Comparison of ENCODE assay signal across 16 cellular contexts in genomic region chr3:171873561-171873960, GRCh38. TPM values are rescaled to one million over a fixed set of nuclear protein-coding genes. Genes with fewer than 3 reads are reported as not detected.
DNase-seq lines count a peak whose midpoint lies in the region; ATAC-seq and TF ChIP-seq lines count a peak whose summit lies in the region.
"Had no signal": no experiment of that assay in that cellular context is flagged by ENCODE, and none has a peak within 500 bp of the region (broad histone marks: within the 10 kb centered on the region; RNA-seq: fewer than 3 reads in every experiment).

No MANE protein-coding gene starts in this region.

- H3K79me1 ChIP-seq in neuronal stem cell (ENCODE audit: low read depth, low read length): no peaks in the 10 kb centered on the region

- no peak overlapping the region for H3K4me2 ChIP-seq in neuronal stem cell (ENCODE audit: insufficient read depth, low read length, poor library complexity, severe bottlenecking)
- H3K4me2 ChIP-seq: KMS-11 had no signal

- H3K4me1 ChIP-seq in HUES64 (ENCODE audit: insufficient read depth, low read length) (peaks cover 30% of the 10 kb centered on the region), tibial nerve (peaks cover 0 to 49% (median 13%) of the 10 kb centered on the region in 4 donors), neuronal stem cell (ENCODE audit: control insufficient read depth in 2 of 2, insufficient read depth in 1 of 2, low read depth in 1 of 2, low read length in 2 of 2) (peaks cover 0 to 10% of the 10 kb centered on the region in 2 donors)

- no peak overlapping the region for H2BK15ac ChIP-seq in neuronal stem cell (ENCODE audit: low read length)

- 92% methylated on average over 1 of the region's 1 CpG for WGBS in HUES64
- WGBS in tibial nerve, 2 donors: 44 to 47% methylated on average over 1 of the region's 1 CpG
- no CpG with 5 or more reads among the region's 1 CpG for WGBS in neuronal stem cell (ENCODE audit: extremely low coverage in 2 of 2, insufficient read length in 2 of 2, insufficient replicate concordance in 1 of 2), 2 donors

- H3K9me3 ChIP-seq in HUES64 (ENCODE audit: insufficient read depth, low read depth, low read length) (no peaks in the 10 kb centered on the region), tibial nerve (no peaks in the 10 kb centered on the region), neuronal stem cell (replicated peaks in 1 of 2; ENCODE audit: control insufficient read depth in 2 of 2, insufficient read depth in 1 of 2, low read depth in 1 of 2, low read length in 2 of 2) (no peaks in the 10 kb centered on the region)

- no peak overlapping the region for H2BK120ac ChIP-seq in neuronal stem cell (ENCODE audit: low read depth, low read length)

- H3K27me3 Mint-ChIP-seq in nephron (ENCODE audit: low read depth): no peaks in the 10 kb centered on the region
- peaks cover 0 to 4% of the 10 kb centered on the region in 2 donors for H3K27me3 Mint-ChIP-seq in natural killer cell (ENCODE audit: low read depth in 2 of 2)

- no peak overlapping the region for H4K8ac ChIP-seq in neuronal stem cell (ENCODE audit: low read depth, low read length)

- H3K36me3 ChIP-seq in HUES64 (ENCODE audit: insufficient read depth, low read length) (no peaks in the 10 kb centered on the region), tibial nerve (no peaks in the 10 kb centered on the region), neuronal stem cell (replicated peaks in 1 of 2; ENCODE audit: control insufficient read depth in 2 of 2, insufficient read depth in 2 of 2, low read length in 2 of 2) (peaks cover 0 to 1% of the 10 kb centered on the region in 2 donors)

- ATAC-seq in natural killer cell: no peak
- ATAC-seq: stimulated activated effector memory CD8-positive, alpha-beta T cell treated with anti-CD3 and anti-CD28 coated beads, Interleukin-12 subunit alpha, Interleukin-12 subunit beta, amount 100 ng/mL, for 72 hours had no signal

- peak; percentile 44 for DNase-seq in AG08395 (ENCODE audit: low spot score)
- DNase-seq in dermis blood vessel endothelial cell: peak; percentile 73
- no peak for DNase-seq in tibial nerve (ENCODE audit: low spot score in 2 of 2)
- DNase-seq in D341Med (ENCODE audit: low spot score): no peak
- DNase-seq in natural killer cell: no peak
- no peak for DNase-seq in neuronal stem cell (ENCODE audit: low spot score)
- DNase-seq: CD8-positive, alpha-beta memory T cell; glutamatergic neuron; NCI-H524 treated with DMSO at 0.1 percent for 48 hours; stimulated activated CD4-positive, alpha-beta T cell treated with anti-CD3 and anti-CD28 coated beads, Interleukin-12 subunit alpha, Interleukin-12 subunit beta, amount 100 ng/mL, for 4 hours; T-helper 1 cell had no signal

- H2AK5ac ChIP-seq in neuronal stem cell (ENCODE audit: low read depth, low read length): no peak overlapping the region

- TF ChIP-seq POLR2A in tibial nerve (IDR thresholded peaks at IDR 0.05): no peak

- H2BK12ac ChIP-seq in neuronal stem cell (ENCODE audit: low read length): no peak overlapping the region

- H3K4me3 ChIP-seq in HUES64 (ENCODE audit: low read length) (no peak overlapping the region), tibial nerve (no peak overlapping the region), neuronal stem cell (ENCODE audit: low read length in 2 of 2) (no peak overlapping the region)

- H3K23ac ChIP-seq in neuronal stem cell (ENCODE audit: low read depth, low read length, poor library complexity): no peak overlapping the region

- intact Hi-C loops in natural killer cell (cut with micrococcal nuclease): no loop called here

- H2AFZ ChIP-seq in neuronal stem cell (ENCODE audit: low read length): no peak overlapping the region

- no peak for TF ChIP-seq EP300 in tibial nerve (IDR thresholded peaks at IDR 0.05)

- no peak overlapping the region for H4K91ac ChIP-seq in neuronal stem cell (ENCODE audit: low read depth, low read length, poor library complexity)

- no peaks in the 10 kb centered on the region for H3K27me3 ChIP-seq in HUES64 (ENCODE audit: insufficient read depth, low read length)
- H3K27me3 ChIP-seq in tibial nerve: no peaks in the 10 kb centered on the region
- H3K27me3 ChIP-seq in neuronal stem cell (ENCODE audit: control insufficient read depth in 3 of 3, insufficient read depth in 3 of 3, low read depth in 1 of 3, low read length in 3 of 3): no peaks in the 10 kb centered on the region

- no peak overlapping the region for H3K14ac ChIP-seq in neuronal stem cell (ENCODE audit: low read length)

- H3K27ac Mint-ChIP-seq in nephron: peak overlapping the region; percentile 64 to 96 (median 88)
- no peak overlapping the region for H3K27ac Mint-ChIP-seq in natural killer cell
- H3K27ac Mint-ChIP-seq: CD8-positive, alpha-beta memory T cell; stimulated activated effector memory CD8-positive, alpha-beta T cell treated with anti-CD3 and anti-CD28 coated beads, Interleukin-12 subunit alpha, Interleukin-12 subunit beta, amount 100 ng/mL, for 72 hours had no signal

- peak overlapping the region; percentile 71; the same call in 1 of the 2 replicates for H3K27ac ChIP-seq in HUES64 (ENCODE audit: low read depth, low read length)
- H3K27ac ChIP-seq in tibial nerve: peak overlapping the region in 2 of 4 donors; percentile 77 to 83
- no peak overlapping the region for H3K27ac ChIP-seq in neuronal stem cell (replicated peaks; ENCODE audit: low read length)
- H3K27ac ChIP-seq: KMS-11 had no signal

- H3K9ac ChIP-seq in HUES64 (ENCODE audit: low read depth, low read length): no peak overlapping the region; the same call in 1 of the 2 replicates
- H3K9ac ChIP-seq in neuronal stem cell (ENCODE audit: low read depth, low read length, poor library complexity): no peak overlapping the region
- H3K9ac ChIP-seq: KMS-11 had no signal

- H3K36me3 Mint-ChIP-seq in nephron (ENCODE audit: low read depth) (no peaks in the 10 kb centered on the region), natural killer cell (no peaks in the 10 kb centered on the region)
- H3K36me3 Mint-ChIP-seq: CD8-positive, alpha-beta memory T cell; stimulated activated effector memory CD8-positive, alpha-beta T cell treated with anti-CD3 and anti-CD28 coated beads, Interleukin-12 subunit alpha, Interleukin-12 subunit beta, amount 100 ng/mL, for 72 hours had no signal

- no peak overlapping the region for H3K4me3 Mint-ChIP-seq in nephron
- H3K4me3 Mint-ChIP-seq in natural killer cell: no peak overlapping the region
- H3K4me3 Mint-ChIP-seq: CD8-positive, alpha-beta memory T cell; stimulated activated effector memory CD8-positive, alpha-beta T cell treated with anti-CD3 and anti-CD28 coated beads, Interleukin-12 subunit alpha, Interleukin-12 subunit beta, amount 100 ng/mL, for 72 hours had no signal

- TF ChIP-seq CTCF in nephron (IDR thresholded peaks at IDR 0.05; ENCODE audit: unreplicated experiment in 3 of 3) (no peak), tibial nerve (IDR thresholded peaks at IDR 0.05) (no peak), natural killer cell (IDR thresholded peaks at IDR 0.05) (no peak)

- H3K18ac ChIP-seq in neuronal stem cell (ENCODE audit: low read length): no peak overlapping the region

- H3K4ac ChIP-seq in neuronal stem cell (ENCODE audit: low read length): no peak overlapping the region

- H3K4me1 Mint-ChIP-seq in nephron (peaks cover 56% of the 10 kb centered on the region), natural killer cell (peaks cover 0 to under 1% of the 10 kb centered on the region in 2 donors)
- H3K4me1 Mint-ChIP-seq: CD8-positive, alpha-beta memory T cell; stimulated activated effector memory CD8-positive, alpha-beta T cell treated with anti-CD3 and anti-CD28 coated beads, Interleukin-12 subunit alpha, Interleukin-12 subunit beta, amount 100 ng/mL, for 72 hours had no signal

- H2BK5ac ChIP-seq in neuronal stem cell (ENCODE audit: low read length): no peak overlapping the region

- no peaks in the 10 kb centered on the region for H3K9me3 Mint-ChIP-seq in nephron
- H3K9me3 Mint-ChIP-seq in natural killer cell: no peaks in the 10 kb centered on the region
- H3K9me3 Mint-ChIP-seq: CD8-positive, alpha-beta memory T cell; stimulated activated effector memory CD8-positive, alpha-beta T cell treated with anti-CD3 and anti-CD28 coated beads, Interleukin-12 subunit alpha, Interleukin-12 subunit beta, amount 100 ng/mL, for 72 hours had no signal

RNA-seq across cellular contexts. Expression of gene TMEM212, which starts 30.4 kb away (rescaled TPM):
- not detected for polyA plus RNA-seq in HUES64 (2013, experiment 1 of 2)
- not detected for polyA plus RNA-seq in HUES64 (2013, experiment 2 of 2)
- total RNA-seq in dermis blood vessel endothelial cell (not detected in 2 replicates), tibial nerve (not detected), natural killer cell (not detected)
- polyA plus RNA-seq in neuronal stem cell (2013, experiment 1 of 2): not detected
- not detected for polyA plus RNA-seq in neuronal stem cell (2013, experiment 2 of 2)
- total RNA-seq: CD8-positive, alpha-beta memory T cell; mononuclear cell had no signal
- polyA plus RNA-seq: CD8-positive, alpha-beta memory T cell had no signal

Comparison
In these comparisons a context has a peak if more than half of its experiments do, and no peak if none do; other contexts are left out.
1. DNase-seq: peak in AG08395 (single experiment) and dermis blood vessel endothelial cell (single experiment); none in tibial nerve (0 of 2), D341Med (single experiment), natural killer cell (single experiment) and neuronal stem cell (single experiment).
2. H3K27ac Mint-ChIP-seq: peak in nephron (3 of 3); none in natural killer cell (0 of 2).